Comparison of ENCODE assay signal across 8 cellular contexts in the genomic region with DNA sequence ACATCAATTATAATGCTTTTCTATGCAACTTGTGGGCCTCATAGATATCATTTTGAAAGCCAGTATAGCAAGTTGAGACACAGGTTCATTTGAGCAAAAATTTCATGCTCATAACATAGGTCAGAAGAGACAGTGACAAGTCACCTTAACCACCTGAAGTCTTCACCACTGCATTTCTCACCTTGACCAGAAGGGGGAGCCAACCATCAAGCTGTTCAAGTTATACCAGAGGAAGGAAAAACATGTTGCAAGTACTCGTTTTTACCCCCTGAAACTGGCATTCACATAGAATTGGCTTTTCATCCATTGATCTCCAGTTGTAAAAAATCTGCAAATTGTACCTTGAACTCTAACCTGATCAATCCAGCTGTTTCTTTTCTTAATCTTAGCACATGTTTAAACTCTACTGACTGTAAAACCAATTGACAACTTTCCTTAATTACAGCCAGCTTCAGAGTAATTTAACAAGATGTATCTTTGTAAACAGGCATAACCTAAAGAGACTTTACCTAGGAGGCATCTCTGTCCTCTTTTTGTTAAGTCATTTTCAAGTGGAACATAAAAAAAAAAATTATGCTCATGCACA.
DNase-seq lines count a peak whose midpoint lies in the region; ATAC-seq and TF ChIP-seq lines count a peak whose summit lies in the region.

No MANE protein-coding gene starts in this region.

- TF ChIP-seq CTCF in GM12872 (IDR thresholded peaks at IDR 0.05; ENCODE audit: insufficient read depth, low read depth, low read length) = peak; percentile 96

- CTCF ChIA-PET in HEK293T (lab: Yijun Ruan, JAX) = interaction anchor here (0.6 to 1.6 kb wide), 23 partner anchors 9 to 313 kb away, joined by 3 to 7 read pairs (median 4); a partner anchor contains a TSS

- DNase-seq in HEK293T (ENCODE audit: extremely low spot score) = peak; percentile 67
- DNase-seq in NCI-H1105 treated with DMSO at 0.1 percent for 48 hours (lab: John Stamatoyannopoulos, UW) = peak; percentile 49
- DNase-seq in T-helper 9 cell = peak; percentile 72
- DNase-seq in astrocyte of the hippocampus (ENCODE audit: low read depth, low spot score) = peak; percentile 82
- DNase-seq in iPS-NIHi7 (ENCODE audit: extremely low spot score) = peak; percentile 75
- DNase-seq in stimulated activated CD4-positive, alpha-beta T cell treated with anti-CD3 and anti-CD28 coated beads, Interleukin-15, amount 100 ng/mL, for 24 hours = peak; percentile 87

- no peak for ATAC-seq in HG03045 (IDR thresholded peaks at IDR 0.05; ENCODE audit: unreplicated experiment)

- POLR2A ChIA-PET in HEK293T (lab: Yijun Ruan, JAX) = no interaction called here

TF ChIP-seq in HEK293T, 16 proteins besides CTCF, POLR2A, EP300 and RAD21:
- no peak for TF ChIP-seq BHLHE40 (IDR thresholded peaks at IDR 0.05; ENCODE audit: borderline replicate concordance)
- TF ChIP-seq, protein P1, sequence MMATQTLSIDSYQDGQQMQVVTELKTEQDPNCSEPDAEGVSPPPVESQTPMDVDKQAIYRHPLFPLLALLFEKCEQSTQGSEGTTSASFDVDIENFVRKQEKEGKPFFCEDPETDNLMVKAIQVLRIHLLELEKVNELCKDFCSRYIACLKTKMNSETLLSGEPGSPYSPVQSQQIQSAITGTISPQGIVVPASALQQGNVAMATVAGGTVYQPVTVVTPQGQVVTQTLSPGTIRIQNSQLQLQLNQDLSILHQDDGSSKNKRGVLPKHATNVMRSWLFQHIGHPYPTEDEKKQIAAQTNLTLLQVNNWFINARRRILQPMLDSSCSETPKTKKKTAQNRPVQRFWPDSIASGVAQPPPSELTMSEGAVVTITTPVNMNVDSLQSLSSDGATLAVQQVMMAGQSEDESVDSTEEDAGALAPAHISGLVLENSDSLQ (IDR thresholded peaks at IDR 0.05) = peak; percentile 12; the same call in 1 of the 2 replicates
